1 cellular context compared by ENCODE assay signal in genomic region chr5:173878224-173878967, GRCh38.
TF ChIP-seq lines count a peak whose summit lies in the region.

No MANE protein-coding gene starts in this region.

TF ChIP-seq in K562, 482 proteins besides CTCF, POLR2A, EP300 and RAD21 (continued from another document):
- TF ChIP-seq MGA (IDR thresholded peaks at IDR 0.05): no peak
- no peak for TF ChIP-seq MLLT1 (IDR thresholded peaks at IDR 0.05)
- TF ChIP-seq ETV1 (tag; conservative IDR thresholded peaks at IDR 0.05; ENCODE audit: low read depth): peak; percentile 18; the same call in 1 of the 2 replicates
- TF ChIP-seq HDAC1 (IDR thresholded peaks at IDR 0.05): no peak
